Comparison of ENCODE assay signal across 8 cellular contexts in genomic region chr4:6716018-6716911, GRCh38. TPM values are rescaled to one million over a fixed set of nuclear protein-coding genes. Genes with fewer than 3 reads are reported as not detected.
DNase-seq lines count a peak whose midpoint lies in the region; ATAC-seq and TF ChIP-seq lines count a peak whose summit lies in the region.

BLOC1S4 (plus strand) TSS chr4:6716174; CDS start chr4:6716210, 36 bp downstream.

- 0 to 1% methylated on average over 53 to 60 of the region's 109 CpGs for WGBS in lower leg skin, 2 donors

- peaks cover 9 to 38% (median 29%) of the 10 kb centered on the region in 11 experiments; a peak in 18 of 22 replicates for H4K20me1 ChIP-seq in BLaER1 treated with 17β-estradiol and CSF1 and Interleukin-3, amounts not matched to agents 10 nM and 100 nM

- peak within 1 kb of the TSS; percentile 84 to 97 (median 94) for H3K4me2 ChIP-seq in BLaER1 treated with 17β-estradiol and CSF1 and Interleukin-3, amounts not matched to agents 10 nM and 100 nM

- peak within 1 kb of the TSS; percentile 78 to 94 (median 84) for H3K4me3 ChIP-seq in BLaER1 treated with 17β-estradiol and CSF1 and Interleukin-3, amounts not matched to agents 10 nM and 100 nM
- peak within 1 kb of the TSS; percentile 63 to 96 (median 83) for H3K4me3 ChIP-seq in dorsolateral prefrontal cortex
- H3K4me3 ChIP-seq in lower leg skin (ENCODE audit: low read depth, poor library complexity, severe bottlenecking) = peak within 1 kb of the TSS; percentile 81

- peak in 1 of 2 donors; percentile 58 for TF ChIP-seq POLR2A in lower leg skin (IDR thresholded peaks at IDR 0.05)

- peak; percentile 88 for DNase-seq in GM19240 (ENCODE audit: insufficient read length, low spot score)
- peak; percentile 88 for DNase-seq in NCI-H526 treated with DMSO at 0.1 percent for 48 hours (lab: John Stamatoyannopoulos, UW)
- DNase-seq in activated CD4-positive, alpha-beta T cell treated with anti-CD3 and anti-CD28 coated beads, Interleukin-2, amount 50 U/mL, for 48 hours = peak; percentile 84 to 88
- DNase-seq in dorsolateral prefrontal cortex = peak; percentile 71 to 88 (median 84)
- peak; percentile 79 to 95 for DNase-seq in lower leg skin (ENCODE audit: low spot score in 2 of 2)
- peak; percentile 83 to 86 for DNase-seq in stimulated activated CD4-positive, alpha-beta T cell treated with anti-CD3 and anti-CD28 coated beads, Interleukin-4, amount 100 ng/mL, for 4 hours

- no peaks in the 10 kb centered on the region; a peak in 1 of 22 replicates for H3K36me3 ChIP-seq in BLaER1 treated with 17β-estradiol and CSF1 and Interleukin-3, amounts not matched to agents 10 nM and 100 nM

- intact Hi-C loops in dorsolateral prefrontal cortex (cut with DNase I) = loop anchor here in 1 of 2 donors (2.0 to 10.0 kb wide), 2 partner anchors 75 to 269 kb away; partner anchors contain the start of gene MRFAP1
- intact Hi-C loops in lower leg skin (cut with DNase I; ENCODE audit: low total_unique reads) = no loop called here

- H3K9me3 ChIP-seq in BLaER1 treated with 17β-estradiol and CSF1 and Interleukin-3, amounts not matched to agents 10 nM and 100 nM (replicated peaks in 1 of 11) = peaks cover 0 to 9% (median 2%) of the 10 kb centered on the region in 11 experiments; a peak in 7 of 22 replicates

- peaks cover 35 to 55% (median 46%) of the 10 kb centered on the region in 10 experiments for H3K4me1 ChIP-seq in BLaER1 treated with 17β-estradiol and CSF1 and Interleukin-3, amounts not matched to agents 10 nM and 100 nM

- peak in 43 of 56 donors; percentile 5 to 59 (median 30) for TF ChIP-seq CTCF in dorsolateral prefrontal cortex (IDR thresholded peaks at IDR 0.05 in 54 of 56, conservative IDR thresholded peaks at IDR 0.05 in 2 of 56; ENCODE audit: low read depth in 1 of 56, partially characterized antibody in 56 of 56)
- no peak for TF ChIP-seq CTCF in lower leg skin (IDR thresholded peaks at IDR 0.05)

- peak; percentile 59 for ATAC-seq in HG03457 (IDR thresholded peaks at IDR 0.05; ENCODE audit: unreplicated experiment)

- no peaks in the 10 kb centered on the region for H3K27me3 ChIP-seq in BLaER1 treated with 17β-estradiol and CSF1 and Interleukin-3, amounts not matched to agents 10 nM and 100 nM
- H3K27me3 ChIP-seq in dorsolateral prefrontal cortex = no peaks in the 10 kb centered on the region

- H3K9ac ChIP-seq in BLaER1 treated with 17β-estradiol and CSF1 and Interleukin-3, amounts not matched to agents 10 nM and 100 nM = peak within 1 kb of the TSS; percentile 86 to 98 (median 91)

- H3K27ac ChIP-seq in BLaER1 treated with 17β-estradiol and CSF1 and Interleukin-3, amounts not matched to agents 10 nM and 100 nM = peak within 1 kb of the TSS; percentile 75 to 95 (median 91)
- H3K27ac ChIP-seq in dorsolateral prefrontal cortex = peak within 1 kb of the TSS; percentile 34 to 99 (median 90)

RNA-seq across cellular contexts. Expression of gene BLOC1S4, which starts in this region (rescaled TPM):
- total RNA-seq in dorsolateral prefrontal cortex (10 to 100 TPM in 38 of 120 experiments, 1 to 10 TPM in 82; 5.0 to 12.2 (median 9.0) TPM), lower leg skin (10 to 100 TPM; 17.9 to 24.3 (median 22.8) TPM)

Comparison
In these comparisons a context has a peak if more than half of its experiments do, and no peak if none do; other contexts are left out.
1. Peak in every context shown above with its lines: DNase-seq, ATAC-seq, H3K4me3 ChIP-seq and H3K27ac ChIP-seq.
2. CTCF ChIP-seq: peak in dorsolateral prefrontal cortex (43 of 56); none in lower leg skin (0 of 3).